18 cellular contexts compared by ENCODE assay signal in genomic region chr11:1267441-1268100, GRCh38. TPM values are rescaled to one million over a fixed set of nuclear protein-coding genes. Genes with fewer than 3 reads are reported as not detected.
"Had no signal": no experiment of that assay in that cellular context is flagged by ENCODE, and none has a peak within 500 bp of the region (broad histone marks: within the 10 kb centered on the region; RNA-seq: fewer than 3 reads in every experiment).

No MANE protein-coding gene starts in this region.

- H3K4me3 ChIP-seq: dorsolateral prefrontal cortex, gastroesophageal sphincter, pancreas, upper lobe of right lung had no signal

- H3K36me3 ChIP-seq: pancreas, upper lobe of right lung had no signal

- H3K27me3 ChIP-seq: dorsolateral prefrontal cortex, gastroesophageal sphincter, pancreas, upper lobe of right lung had no signal

- H3K27ac ChIP-seq: gastroesophageal sphincter, pancreas, upper lobe of right lung had no signal

- H3K9me3 ChIP-seq: gastroesophageal sphincter, pancreas, upper lobe of right lung had no signal

- ATAC-seq: activated CD4-positive, CD25-positive, alpha-beta regulatory T cell treated with anti-CD3 and anti-CD28 coated beads, Interleukin-2, amount 50 U/mL, for 24 hours; activated naive CD8-positive, alpha-beta T cell treated with anti-CD3 and anti-CD28 coated beads, Interleukin-2, amount 50 U/mL, for 24 hours; gastroesophageal sphincter; naive thymus-derived CD8-positive, alpha-beta T cell; upper lobe of right lung had no signal

- DNase-seq: activated CD4-positive, alpha-beta T cell treated with anti-CD3 and anti-CD28 coated beads, Interleukin-2, amount 50 U/mL, for 1 hour; activated CD8-positive, alpha-beta memory T cell treated with anti-CD3 and anti-CD28 coated beads for 24 hours; activated naive CD4-positive, alpha-beta T cell treated with anti-CD3 and anti-CD28 coated beads for 36 hours; activated naive CD8-positive, alpha-beta T cell treated with anti-CD3 and anti-CD28 coated beads, Interleukin-2, amount 50 U/mL, for 24 hours; aorta; endodermal cell; erythroblast; mammary epithelial cell; stimulated activated CD4-positive, alpha-beta T cell treated with anti-CD3 and anti-CD28 coated beads, Interleukin-15, amount 100 ng/mL, for 24 hours; stimulated activated CD4-positive, alpha-beta T cell treated with anti-CD3 and anti-CD28 coated beads, Interleukin-4, amount 100 ng/mL, for 1 hour; stimulated activated naive CD4-positive, alpha-beta T cell treated with Interleukin-2 at 50 U/mL for 16 hours; upper lobe of right lung had no signal

RNA-seq across cellular contexts. Expression of gene MUC5B, which starts 44.7 kb away (rescaled TPM):
- total RNA-seq: activated naive CD4-positive, alpha-beta T cell treated with anti-CD3 and anti-CD28 coated beads for 36 hours; aorta; endodermal cell; naive thymus-derived CD8-positive, alpha-beta T cell; skeletal muscle tissue had no signal
- polyA plus RNA-seq: mammary epithelial cell; naive thymus-derived CD8-positive, alpha-beta T cell had no signal
